1 cellular context compared by ENCODE assay signal in the genomic region with DNA sequence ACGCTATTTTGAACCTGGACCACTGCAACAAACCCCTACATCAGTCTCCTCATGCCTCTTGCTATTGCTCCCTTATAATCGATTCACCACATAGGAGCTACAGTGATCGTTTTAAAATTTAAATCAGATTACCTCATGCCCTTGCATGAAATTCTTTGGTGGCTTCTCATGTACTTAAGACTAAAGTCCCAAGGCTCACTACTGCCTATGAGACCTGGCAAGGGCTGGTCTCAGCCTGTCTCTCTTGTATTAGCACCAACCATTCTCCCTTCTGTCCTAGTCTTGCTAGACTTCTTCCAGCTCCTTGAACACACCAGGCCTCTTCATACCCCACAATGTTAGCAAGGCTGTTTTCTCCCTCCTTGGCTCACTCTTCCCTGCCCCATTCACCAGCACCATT.
TF ChIP-seq lines count a peak whose summit lies in the region.

No MANE protein-coding gene starts in this region.

TF ChIP-seq in K562, 482 proteins besides CTCF, POLR2A, EP300 and RAD21:
- no peak for TF ChIP-seq ZNF644 (tag; IDR thresholded peaks at IDR 0.05; ENCODE audit: low read depth)
